In the genomic region with DNA sequence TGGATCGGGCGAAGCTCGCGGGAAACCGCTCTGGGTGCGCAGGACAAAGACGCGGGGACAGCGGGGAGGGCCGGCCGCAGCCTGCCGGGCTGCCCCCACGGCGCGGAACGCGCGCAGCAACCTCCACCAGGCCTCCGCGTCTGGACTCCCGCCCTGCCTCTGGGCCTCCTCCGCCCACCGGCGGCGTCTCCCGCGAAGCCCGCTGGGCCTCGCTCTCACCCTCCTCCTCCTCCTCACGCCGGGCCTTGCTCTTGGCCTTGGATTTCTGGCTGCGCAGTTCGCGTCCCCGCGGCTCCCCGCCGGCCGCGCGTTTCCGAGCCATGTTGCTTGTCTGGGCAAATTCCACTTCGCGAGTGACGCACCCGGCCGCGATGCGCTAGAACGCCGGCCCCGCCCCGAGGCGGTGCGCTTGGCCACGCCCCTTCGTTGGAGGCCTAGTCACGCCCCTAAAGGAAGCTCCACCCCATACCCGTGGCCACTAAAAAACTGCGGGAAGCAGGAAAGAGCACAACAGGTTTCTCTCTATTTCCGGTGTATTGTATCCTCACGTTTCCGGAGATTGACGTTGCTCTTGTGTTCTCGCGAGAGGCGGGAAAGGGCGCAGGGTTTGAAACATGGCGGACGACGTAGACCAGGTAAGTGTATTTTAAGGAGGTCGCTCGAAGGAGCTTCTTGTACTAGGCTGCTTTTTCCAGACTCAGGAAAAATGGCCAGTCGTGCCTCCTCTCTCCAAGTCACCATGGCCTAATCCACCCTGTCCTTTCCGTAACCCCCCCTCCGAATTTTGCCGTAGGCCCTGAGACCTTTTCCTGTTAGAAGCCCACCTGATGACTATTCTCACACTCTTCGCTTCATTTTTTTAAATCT, we compare ENCODE assay signal across 8 cellular contexts. TPM values are rescaled to one million over a fixed set of nuclear protein-coding genes. Genes with fewer than 3 reads are reported as not detected.
DNase-seq lines count a peak whose midpoint lies in the region; ATAC-seq and TF ChIP-seq lines count a peak whose summit lies in the region.

TSS of gene LSM3 (plus strand) at position 571 of the 867 bp plus-strand sequence. CDS start at position 615, 44 bp downstream.
TSS of gene XPC (minus strand) at position 355 of the 867 bp plus-strand sequence. CDS start at position 322, 33 bp downstream.

- peak; percentile 94 to 99 (median 94) for ATAC-seq in natural killer cell

- H3K36me3 Mint-ChIP-seq in natural killer cell: peaks cover 9% of the 10 kb centered on the region

- intact Hi-C loops in natural killer cell (cut with micrococcal nuclease): loop anchor here (1.0 to 2.0 kb wide), 5 partner anchors 34 to 282 kb away; partner anchors contain the start of gene CHCHD4

- peak within 1 kb of the TSS; percentile 79 for H3K4me3 ChIP-seq in H7 (ENCODE audit: insufficient read depth, low read depth, low read length)

- H3K4me1 Mint-ChIP-seq in natural killer cell: peaks cover 61 to 66% of the 10 kb centered on the region in 2 donors

- no peaks in the 10 kb centered on the region for H3K9me3 Mint-ChIP-seq in natural killer cell

- TF ChIP-seq CTCF in natural killer cell (IDR thresholded peaks at IDR 0.05): no peak

- H3K27me3 Mint-ChIP-seq in natural killer cell (ENCODE audit: low read depth in 2 of 2): no peaks in the 10 kb centered on the region

- H3K4me3 Mint-ChIP-seq in natural killer cell: peak within 1 kb of the TSS; percentile 100

- peak within 1 kb of the TSS; percentile 99 to 100 for H3K27ac Mint-ChIP-seq in natural killer cell

- H3K36me3 ChIP-seq in H7 (replicated peaks; ENCODE audit: control insufficient read depth, insufficient read depth, low read length): peaks cover 7% of the 10 kb centered on the region

- DNase-seq in ELF-1 (ENCODE audit: low read depth, low spot score): peak; percentile 99
- peak; percentile 94 for DNase-seq in H7
- DNase-seq in M059J (ENCODE audit: low read depth): peak; percentile 97
- peak; percentile 96 to 97 for DNase-seq in SHP77 (lab: John Stamatoyannopoulos, UW)
- DNase-seq in activated effector memory CD4-positive, alpha-beta T cell treated with Interleukin-2 at 50 U/mL for 16 hours: peak; percentile 98
- DNase-seq in fibroblast of peridontal ligament (ENCODE audit: extremely low read depth): peak; percentile 100
- DNase-seq in natural killer cell: peak; percentile 98
- peak; percentile 91 for DNase-seq in stimulated activated naive CD4-positive, alpha-beta T cell treated with Interleukin-2 at 50 U/mL for 16 hours (lab: John Stamatoyannopoulos, UW)

- no peaks in the 10 kb centered on the region for H3K27me3 ChIP-seq in H7 (ENCODE audit: control insufficient read depth, insufficient read depth, low read length)

RNA-seq across cellular contexts. Expression of gene LSM3, which starts in this region (rescaled TPM):
- 17.0 and 17.9 TPM in 2 replicates for total RNA-seq in H7 (2014; rRNA removed; shearing (Covaris generic))
- total RNA-seq in M059J (2014; rRNA removed; shearing (Covaris generic)): 23.0 and 34.9 TPM in 2 replicates
- 1 to 10 TPM; 7.6 to 9.1 (median 8.9) TPM for total RNA-seq in natural killer cell

RNA-seq across cellular contexts. Expression of gene XPC, which starts in this region (rescaled TPM):
- total RNA-seq in H7 (2014; rRNA removed; shearing (Covaris generic)): 23.9 and 31.0 TPM in 2 replicates
- 8.9 and 13.0 TPM in 2 replicates for total RNA-seq in M059J (2014; rRNA removed; shearing (Covaris generic))
- total RNA-seq in natural killer cell: 10 to 100 TPM; 45.5 to 62.1 (median 50.0) TPM

Comparison
In these comparisons a context has a peak if more than half of its experiments do, and no peak if none do; other contexts are left out.
1. Peak in every context shown above with its lines: DNase-seq, ATAC-seq and H3K4me3 ChIP-seq.